24 cellular contexts compared by ENCODE assay signal in the genomic region with DNA sequence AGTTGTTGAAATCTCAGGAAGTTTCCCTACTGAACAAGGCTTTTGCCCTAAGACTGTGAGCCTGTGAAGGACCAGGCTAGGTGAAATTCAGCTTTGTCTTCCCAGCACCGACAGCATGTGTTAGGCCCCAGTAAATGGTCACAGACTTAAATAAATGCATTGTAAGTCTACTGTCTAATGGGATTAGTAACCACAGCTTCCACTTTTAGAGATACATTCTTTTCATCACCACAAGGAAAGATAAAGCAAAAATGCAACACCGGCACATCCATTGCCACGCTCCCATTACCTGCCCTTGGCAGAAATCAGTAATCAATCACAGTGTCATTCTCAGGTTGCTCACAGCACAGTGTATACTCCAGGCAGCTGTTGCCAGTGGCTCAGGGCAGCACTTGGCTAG. TPM values are rescaled to one million over a fixed set of nuclear protein-coding genes. Genes with fewer than 3 reads are reported as not detected.
"Had no signal": no experiment of that assay in that cellular context is flagged by ENCODE, and none has a peak within 500 bp of the region (broad histone marks: within the 10 kb centered on the region; RNA-seq: fewer than 3 reads in every experiment).

No MANE protein-coding gene starts in this region.

- H3K79me2 ChIP-seq: parathyroid adenoma had no signal

- H3K36me3 ChIP-seq: heart right ventricle, right lobe of liver, tibial nerve, vagina had no signal

- H3K27ac Mint-ChIP-seq: activated CD4-positive, alpha-beta memory T cell treated with anti-CD3 and anti-CD28 coated beads, Interleukin-2, amount 10 ng/mL, durations not matched to agents 7 days and 5 days; activated CD4-positive, alpha-beta T cell treated with anti-CD3 and anti-CD28 coated beads, Interleukin-2, amount 10 ng/mL, durations not matched to agents 24 days and 14 days; activated naive CD8-positive, alpha-beta T cell treated with anti-CD3 and anti-CD28 coated beads for 36 hours; activated T-helper 1 cell treated with anti-CD3 and anti-CD28 coated beads, Interleukin-12 subunit alpha, Interleukin-12 subunit beta, Interleukin-2, Interleukin-4 antibody, amounts not matched to agents 30 ng/mL and 10 ng/mL and 1 ng/mL, durations not matched to agents 14 hours and 24 hours and 36 hours; nephron; stimulated activated effector memory CD8-positive, alpha-beta T cell treated with anti-CD3 and anti-CD28 coated beads, Interleukin-12 subunit alpha, Interleukin-12 subunit beta, amount 100 ng/mL, for 72 hours had no signal

- H3K9me3 Mint-ChIP-seq: activated CD4-positive, alpha-beta memory T cell treated with anti-CD3 and anti-CD28 coated beads, Interleukin-2, amount 10 ng/mL, durations not matched to agents 7 days and 5 days; activated CD4-positive, alpha-beta T cell treated with anti-CD3 and anti-CD28 coated beads, Interleukin-2, amount 10 ng/mL, durations not matched to agents 24 days and 14 days; activated naive CD8-positive, alpha-beta T cell treated with anti-CD3 and anti-CD28 coated beads for 36 hours; activated T-helper 1 cell treated with anti-CD3 and anti-CD28 coated beads, Interleukin-12 subunit alpha, Interleukin-12 subunit beta, Interleukin-2, Interleukin-4 antibody, amounts not matched to agents 30 ng/mL and 10 ng/mL and 1 ng/mL, durations not matched to agents 14 hours and 24 hours and 36 hours; nephron; stimulated activated effector memory CD8-positive, alpha-beta T cell treated with anti-CD3 and anti-CD28 coated beads, Interleukin-12 subunit alpha, Interleukin-12 subunit beta, amount 100 ng/mL, for 72 hours; stimulated activated naive CD8-positive, alpha-beta T cell treated with anti-CD3 and anti-CD28 coated beads, Interleukin-15, amount 100 ng/mL, for 72 hours had no signal

- FAIRE-seq: endometrium, keratinocyte, small intestine had no signal

- H3K4me1 Mint-ChIP-seq: activated CD4-positive, alpha-beta memory T cell treated with anti-CD3 and anti-CD28 coated beads, Interleukin-2, amount 10 ng/mL, durations not matched to agents 7 days and 5 days; activated CD4-positive, alpha-beta T cell treated with anti-CD3 and anti-CD28 coated beads, Interleukin-2, amount 10 ng/mL, durations not matched to agents 24 days and 14 days; activated naive CD8-positive, alpha-beta T cell treated with anti-CD3 and anti-CD28 coated beads for 36 hours; nephron; stimulated activated naive CD8-positive, alpha-beta T cell treated with anti-CD3 and anti-CD28 coated beads, Interleukin-15, amount 100 ng/mL, for 72 hours had no signal

- H3K4me1 ChIP-seq: heart right ventricle, parathyroid adenoma, right lobe of liver, tibial nerve, vagina had no signal

- H3K27me3 Mint-ChIP-seq: activated naive CD8-positive, alpha-beta T cell treated with anti-CD3 and anti-CD28 coated beads for 36 hours; stimulated activated naive CD8-positive, alpha-beta T cell treated with anti-CD3 and anti-CD28 coated beads, Interleukin-15, amount 100 ng/mL, for 72 hours had no signal

- H3K27me3 ChIP-seq: right lobe of liver, tibial nerve, vagina had no signal

- H3K4me3 Mint-ChIP-seq: activated CD4-positive, alpha-beta memory T cell treated with anti-CD3 and anti-CD28 coated beads, Interleukin-2, amount 10 ng/mL, durations not matched to agents 7 days and 5 days; activated CD4-positive, alpha-beta T cell treated with anti-CD3 and anti-CD28 coated beads, Interleukin-2, amount 10 ng/mL, durations not matched to agents 24 days and 14 days; activated naive CD8-positive, alpha-beta T cell treated with anti-CD3 and anti-CD28 coated beads for 36 hours; activated T-helper 1 cell treated with anti-CD3 and anti-CD28 coated beads, Interleukin-12 subunit alpha, Interleukin-12 subunit beta, Interleukin-2, Interleukin-4 antibody, amounts not matched to agents 30 ng/mL and 10 ng/mL and 1 ng/mL, durations not matched to agents 14 hours and 24 hours and 36 hours; nephron; stimulated activated effector memory CD8-positive, alpha-beta T cell treated with anti-CD3 and anti-CD28 coated beads, Interleukin-12 subunit alpha, Interleukin-12 subunit beta, amount 100 ng/mL, for 72 hours; stimulated activated naive CD8-positive, alpha-beta T cell treated with anti-CD3 and anti-CD28 coated beads, Interleukin-15, amount 100 ng/mL, for 72 hours had no signal

- H2AFZ ChIP-seq: parathyroid adenoma had no signal

- DNase-seq: activated CD4-positive, alpha-beta memory T cell treated with anti-CD3 and anti-CD28 coated beads, Interleukin-2, amount 10 ng/mL, durations not matched to agents 7 days and 5 days; activated naive CD8-positive, alpha-beta T cell treated with anti-CD3 and anti-CD28 coated beads for 36 hours; amniotic stem cell; cerebellar nuclear complex; effector CD4-positive, alpha-beta T cell; erythroblast; foreskin fibroblast; heart right ventricle; left colon; mesenchymal stem cell; right lobe of liver; small intestine; stimulated activated CD4-positive, alpha-beta T cell treated with anti-CD3 and anti-CD28 coated beads, Interleukin-2, amount 100 ng/mL, for 24 hours; stimulated activated naive CD8-positive, alpha-beta T cell treated with anti-CD3 and anti-CD28 coated beads, Interleukin-15, amount 100 ng/mL, for 72 hours had no signal

- H3K36me3 Mint-ChIP-seq: activated naive CD8-positive, alpha-beta T cell treated with anti-CD3 and anti-CD28 coated beads for 36 hours; stimulated activated effector memory CD8-positive, alpha-beta T cell treated with anti-CD3 and anti-CD28 coated beads, Interleukin-12 subunit alpha, Interleukin-12 subunit beta, amount 100 ng/mL, for 72 hours had no signal

- H3K9me3 ChIP-seq: heart right ventricle, right lobe of liver, tibial nerve, vagina had no signal

- H3K9ac ChIP-seq: parathyroid adenoma had no signal

- H3K27ac ChIP-seq: heart right ventricle, parathyroid adenoma, right lobe of liver, tibial nerve, vagina had no signal

- H3K4me3 ChIP-seq: heart right ventricle, right lobe of liver, tibial nerve, vagina had no signal

RNA-seq across cellular contexts. Expression of a gene that starts 59.3 kb away (rescaled TPM):
- total RNA-seq: fibroblast of lung had no signal
- polyA plus RNA-seq: fibroblast of lung had no signal
